ENCODE assay signal across 3 cellular contexts in genomic region chr3:149512073-149512782, GRCh38.
TF ChIP-seq lines count a peak whose summit lies in the region.

No MANE protein-coding gene starts in this region.

TF ChIP-seq in HEK293T, 16 proteins besides CTCF, POLR2A, EP300 and RAD21:
- TF ChIP-seq FOXA1 (IDR thresholded peaks at IDR 0.05) (no peak), ZNF384 (IDR thresholded peaks at IDR 0.05) (peak; percentile 77), LEF1 (IDR thresholded peaks at IDR 0.05; ENCODE audit: borderline replicate concordance) (no peak)

TF ChIP-seq in SK-N-SH, 30 proteins besides CTCF, POLR2A, EP300 and RAD21:
- TF ChIP-seq NRF1 (IDR thresholded peaks at IDR 0.05; ENCODE audit: low read depth, low read length) (no peak), MEF2A (IDR thresholded peaks at IDR 0.05; ENCODE audit: borderline replicate concordance, low read depth) (no peak), USF2 (IDR thresholded peaks at IDR 0.05; ENCODE audit: borderline replicate concordance, low read depth, low read length) (no peak), FOSL2 (IDR thresholded peaks at IDR 0.05; ENCODE audit: borderline replicate concordance, low read depth) (no peak), SMC3 (IDR thresholded peaks at IDR 0.05; ENCODE audit: low read depth, low read length) (peak; percentile 78), FOXJ3 (CRISPR knock-in tag; IDR thresholded peaks at IDR 0.05) (no peak)

TF ChIP-seq in H1, 55 proteins besides CTCF, POLR2A, EP300 and RAD21:
- peak; percentile 59; the same call in 1 of the 2 replicates for TF ChIP-seq BACH1 (IDR thresholded peaks at IDR 0.05; ENCODE audit: low read length)
- peak; percentile 35; the same call in 1 of the 2 replicates for TF ChIP-seq YY1 (IDR thresholded peaks at IDR 0.05; ENCODE audit: low read depth, low read length)
- no peak for TF ChIP-seq GABPA (IDR thresholded peaks at IDR 0.05; ENCODE audit: borderline replicate concordance, insufficient read depth, low read length)
- no peak for TF ChIP-seq JUND (IDR thresholded peaks at IDR 0.05; ENCODE audit: low read length)
- TF ChIP-seq TAF1 (IDR thresholded peaks at IDR 0.05; ENCODE audit: low read depth, low read length): no peak
- no peak for TF ChIP-seq CBX5 (IDR thresholded peaks at IDR 0.05; ENCODE audit: low read depth, low read length)
- no peak for TF ChIP-seq ZNF274 (IDR thresholded peaks at IDR 0.05; ENCODE audit: borderline replicate concordance, extremely low read depth, low read length)
- 0 out of 2 replicates have a peak, but pooled peaks have one; percentile 27 for TF ChIP-seq CHD2 (IDR thresholded peaks at IDR 0.05; ENCODE audit: low read length)
- TF ChIP-seq TCF12 (IDR thresholded peaks at IDR 0.05; ENCODE audit: low read depth, low read length): 0 out of 2 replicates have a peak, but pooled peaks have one; percentile 66
